6 cellular contexts compared by ENCODE assay signal in the genomic region with DNA sequence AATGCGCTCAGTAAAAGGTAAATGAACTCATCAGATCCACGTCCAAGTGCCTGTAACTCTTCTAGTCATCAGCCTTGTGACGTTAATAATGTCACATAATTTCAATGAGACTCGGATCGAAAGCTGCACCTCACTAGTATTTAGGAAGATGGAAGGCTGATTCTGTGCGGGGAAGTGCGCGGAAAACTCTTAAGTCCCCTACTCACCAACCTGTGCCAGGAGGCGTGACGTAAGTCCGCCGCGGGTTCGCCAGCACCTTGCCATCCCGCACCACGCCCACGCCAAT. TPM values are rescaled to one million over a fixed set of nuclear protein-coding genes. Genes with fewer than 3 reads are reported as not detected.
DNase-seq lines count a peak whose midpoint lies in the region; ATAC-seq and TF ChIP-seq lines count a peak whose summit lies in the region.

No MANE protein-coding gene starts in this region.

- H3K36me3 Mint-ChIP-seq in activated naive CD8-positive, alpha-beta T cell treated with anti-CD3 and anti-CD28 coated beads, Interleukin-2, amount 50 U/mL, for 24 hours (ENCODE audit: low read depth), result peaks cover 40% of the 10 kb centered on the region
- peaks cover 23% of the 10 kb centered on the region for H3K36me3 Mint-ChIP-seq in progenitor cell of endocrine pancreas (ENCODE audit: insufficient read depth)

- H3K4me1 Mint-ChIP-seq in activated naive CD8-positive, alpha-beta T cell treated with anti-CD3 and anti-CD28 coated beads, Interleukin-2, amount 50 U/mL, for 24 hours, result peaks cover 28% of the 10 kb centered on the region
- H3K4me1 Mint-ChIP-seq in progenitor cell of endocrine pancreas (ENCODE audit: low read depth), result no peaks in the 10 kb centered on the region

- ATAC-seq in Right ventricle myocardium inferior, result peak; percentile 45
- ATAC-seq in activated naive CD8-positive, alpha-beta T cell treated with anti-CD3 and anti-CD28 coated beads, Interleukin-2, amount 50 U/mL, for 24 hours, result peak; percentile 50

- peak overlapping the region; percentile 87 to 99 for H3K4me3 ChIP-seq in mucosa of rectum (ENCODE audit: low read length in 2 of 2)

- H3K27ac Mint-ChIP-seq in activated naive CD8-positive, alpha-beta T cell treated with anti-CD3 and anti-CD28 coated beads, Interleukin-2, amount 50 U/mL, for 24 hours, result no peak overlapping the region
- H3K27ac Mint-ChIP-seq in progenitor cell of endocrine pancreas, result no peak overlapping the region

- no peak for TF ChIP-seq CTCF in progenitor cell of endocrine pancreas (IDR thresholded peaks at IDR 0.05; ENCODE audit: unreplicated experiment)

- no peaks in the 10 kb centered on the region for H3K27me3 Mint-ChIP-seq in activated naive CD8-positive, alpha-beta T cell treated with anti-CD3 and anti-CD28 coated beads, Interleukin-2, amount 50 U/mL, for 24 hours
- no peaks in the 10 kb centered on the region for H3K27me3 Mint-ChIP-seq in progenitor cell of endocrine pancreas

- no peaks in the 10 kb centered on the region for H3K9me3 ChIP-seq in mucosa of rectum (ENCODE audit: control insufficient read depth in 2 of 2, low read length in 2 of 2)

- peaks cover 13 to 19% of the 10 kb centered on the region in 2 donors for H3K4me1 ChIP-seq in mucosa of rectum (ENCODE audit: control insufficient read depth in 2 of 2, insufficient read depth in 2 of 2, low read length in 2 of 2)

- H3K27me3 ChIP-seq in mucosa of rectum (ENCODE audit: control insufficient read depth in 2 of 2, insufficient read depth in 2 of 2, low read length in 2 of 2), result no peaks in the 10 kb centered on the region

- no peaks in the 10 kb centered on the region for H3K9me3 Mint-ChIP-seq in activated naive CD8-positive, alpha-beta T cell treated with anti-CD3 and anti-CD28 coated beads, Interleukin-2, amount 50 U/mL, for 24 hours
- no peaks in the 10 kb centered on the region for H3K9me3 Mint-ChIP-seq in progenitor cell of endocrine pancreas (ENCODE audit: low read depth)

- H3K9ac ChIP-seq in mucosa of rectum (ENCODE audit: low read depth in 1 of 2, low read length in 2 of 2), result peak overlapping the region; percentile 87 to 99

- intact Hi-C loops in Right ventricle myocardium inferior (cut with DNase I) (loop anchor here (1.0 kb wide), 1 partner anchor 41 kb away; a partner anchor contains a TSS), cardiac septum (cut with DNase I) (loop anchor here (2.0 kb wide), 1 partner anchor 42 kb away; a partner anchor contains a TSS)

- no peak overlapping the region for H3K4me3 Mint-ChIP-seq in activated naive CD8-positive, alpha-beta T cell treated with anti-CD3 and anti-CD28 coated beads, Interleukin-2, amount 50 U/mL, for 24 hours
- H3K4me3 Mint-ChIP-seq in progenitor cell of endocrine pancreas (ENCODE audit: low read depth), result no peak overlapping the region

- no peak for DNase-seq in Right ventricle myocardium inferior (ENCODE audit: missing footprints)
- no peak for DNase-seq in cardiac septum (ENCODE audit: low spot score)
- peak; percentile 87 for DNase-seq in LoVo (ENCODE audit: low spot score)
- DNase-seq in activated naive CD8-positive, alpha-beta T cell treated with anti-CD3 and anti-CD28 coated beads, Interleukin-2, amount 50 U/mL, for 24 hours, result no peak
- DNase-seq in progenitor cell of endocrine pancreas (ENCODE audit: low spot score, unreplicated experiment), result no peak

- peaks cover 40 to 49% of the 10 kb centered on the region in 2 donors for H3K36me3 ChIP-seq in mucosa of rectum (ENCODE audit: control insufficient read depth in 2 of 2, insufficient read depth in 2 of 2, low read length in 2 of 2)

- peak overlapping the region; percentile 97 to 99 for H3K27ac ChIP-seq in mucosa of rectum (ENCODE audit: low read depth in 2 of 2, low read length in 2 of 2)

RNA-seq across cellular contexts. Expression of a gene that starts 0.3 kb away (rescaled TPM):
- 18.8 TPM for total RNA-seq in Right ventricle myocardium inferior
- 21.2 TPM for total RNA-seq in cardiac septum
- total RNA-seq in progenitor cell of endocrine pancreas, result 89.0 and 94.4 TPM in 2 replicates

RNA-seq across cellular contexts. Expression of a gene that starts 0.7 kb away (rescaled TPM):
- 67.2 TPM for total RNA-seq in Right ventricle myocardium inferior
- total RNA-seq in cardiac septum, result 66.0 TPM
- 309 and 322 TPM in 2 replicates for total RNA-seq in progenitor cell of endocrine pancreas

RNA-seq across cellular contexts. Expression of a gene that starts 6.9 kb away (rescaled TPM):
- 17.2 TPM for total RNA-seq in Right ventricle myocardium inferior
- 18.2 TPM for total RNA-seq in cardiac septum
- total RNA-seq in progenitor cell of endocrine pancreas, result 41.1 and 45.6 TPM in 2 replicates

RNA-seq across cellular contexts. Expression of a gene that starts 14.9 kb away (rescaled TPM):
- total RNA-seq in Right ventricle myocardium inferior (7.6 TPM), cardiac septum (17.4 TPM), progenitor cell of endocrine pancreas (45.9 and 48.9 TPM in 2 replicates)

RNA-seq across cellular contexts. Expression of a gene that starts 18.3 kb away (rescaled TPM):
- total RNA-seq in Right ventricle myocardium inferior (0.62 TPM), cardiac septum (0.35 TPM), progenitor cell of endocrine pancreas (0.04 and 0.05 TPM in 2 replicates)
